ENCODE assay signal across 11 cellular contexts in the genomic region with DNA sequence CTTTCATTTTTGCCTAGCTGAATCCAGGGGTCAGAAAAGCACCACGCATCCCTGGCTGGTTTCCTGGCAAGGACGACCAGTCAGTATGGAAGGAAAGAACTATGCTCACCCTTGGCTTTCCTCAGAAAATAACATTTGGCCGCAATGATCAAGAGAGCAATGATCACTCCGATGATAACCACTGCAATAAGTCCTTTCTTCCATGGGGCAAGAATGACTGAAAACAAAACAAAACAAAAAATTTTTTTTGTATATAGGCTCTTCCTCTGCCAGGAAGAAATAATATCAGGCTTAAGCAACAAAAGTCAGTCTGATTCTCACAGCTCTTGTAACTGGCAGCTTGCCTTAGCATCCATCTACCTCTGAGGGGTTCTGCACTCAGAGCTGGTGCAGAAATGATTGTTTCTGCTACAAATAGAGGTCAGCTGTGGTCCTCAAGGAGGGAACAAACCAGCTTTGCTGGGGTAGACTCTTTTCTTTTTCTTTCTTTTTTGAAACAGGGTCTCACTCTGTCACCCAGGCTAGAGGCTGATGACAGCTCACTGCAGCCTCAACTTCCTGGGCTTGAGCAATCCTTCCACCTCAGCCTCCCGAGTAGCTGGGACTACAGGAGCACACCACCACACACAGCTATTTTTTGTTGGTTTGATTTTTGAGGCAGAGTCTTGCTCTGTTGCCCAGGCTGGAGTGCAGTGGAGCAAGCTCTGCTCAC. TPM values are rescaled to one million over a fixed set of nuclear protein-coding genes. Genes with fewer than 3 reads are reported as not detected.
DNase-seq lines count a peak whose midpoint lies in the region; ATAC-seq and TF ChIP-seq lines count a peak whose summit lies in the region.
"Had no signal": no experiment of that assay in that cellular context is flagged by ENCODE, and none has a peak within 500 bp of the region (broad histone marks: within the 10 kb centered on the region; RNA-seq: fewer than 3 reads in every experiment).

No MANE protein-coding gene starts in this region.

- H3K9me3 Mint-ChIP-seq in activated naive CD4-positive, alpha-beta T cell treated with anti-CD3 and anti-CD28 coated beads, Interleukin-2, amount 50 U/mL, for 72 hours: no peaks in the 10 kb centered on the region

- H3K36me3 Mint-ChIP-seq in activated naive CD4-positive, alpha-beta T cell treated with anti-CD3 and anti-CD28 coated beads, Interleukin-2, amount 50 U/mL, for 72 hours: no peaks in the 10 kb centered on the region

- H3K4me3 ChIP-seq in right lobe of liver: no peak overlapping the region
- H3K4me3 ChIP-seq in upper lobe of right lung: no peak overlapping the region

- TF ChIP-seq CTCF in right lobe of liver (IDR thresholded peaks at IDR 0.05): no peak
- no peak for TF ChIP-seq CTCF in upper lobe of right lung (IDR thresholded peaks at IDR 0.05)

- no peak for TF ChIP-seq POLR2A in right lobe of liver (IDR thresholded peaks at IDR 0.05)

- H3K9me3 ChIP-seq in right lobe of liver (no peaks in the 10 kb centered on the region), upper lobe of right lung (no peaks in the 10 kb centered on the region)

- 46% methylated on average over 4 of the region's 5 CpGs for WGBS in right lobe of liver (ENCODE audit: insufficient coverage, low coverage, low lambda C conversion rate, missing lambda C conversion rate)

- no peak overlapping the region for H3K27ac ChIP-seq in right lobe of liver
- peak overlapping the region; percentile 58 for H3K27ac ChIP-seq in upper lobe of right lung

- intact Hi-C loops in right lobe of liver (cut with DNase I): no loop called here
- intact Hi-C loops in upper lobe of right lung (cut with DNase I): no loop called here

- peak in 1 of 2 donors; percentile 60 for ATAC-seq in activated naive CD4-positive, alpha-beta T cell treated with anti-CD3 and anti-CD28 coated beads, Interleukin-2, amount 50 U/mL, for 72 hours
- peak; percentile 28 to 48 (median 34) for ATAC-seq in right lobe of liver
- no peak for ATAC-seq in upper lobe of right lung
- no peak for ATAC-seq in GM18511 (IDR thresholded peaks at IDR 0.05; ENCODE audit: unreplicated experiment)
- no peak for ATAC-seq in GM18907 (IDR thresholded peaks at IDR 0.05; ENCODE audit: unreplicated experiment)

- no peak for DNase-seq in activated naive CD4-positive, alpha-beta T cell treated with anti-CD3 and anti-CD28 coated beads, Interleukin-2, amount 50 U/mL, for 72 hours (ENCODE audit: low spot score in 2 of 2)
- DNase-seq in activated naive CD4-positive, alpha-beta T cell treated with anti-CD3 and anti-CD28 coated beads, Interleukin-2, amount 50 U/mL, for 16 hours: no peak
- DNase-seq in cerebellar cortex (ENCODE audit: low spot score) (peak; percentile 27), right lobe of liver (no peak), upper lobe of right lung (peak; percentile 28), EL (no peak)
- DNase-seq: activated naive CD4-positive, alpha-beta T cell; cortex of kidney; kidney glomerular epithelial cell had no signal

- H3K27me3 ChIP-seq in right lobe of liver: no peaks in the 10 kb centered on the region
- no peaks in the 10 kb centered on the region for H3K27me3 ChIP-seq in upper lobe of right lung

- peaks cover 0 to under 1% (median 0%) of the 10 kb centered on the region in 4 donors for H3K36me3 ChIP-seq in right lobe of liver
- H3K36me3 ChIP-seq in upper lobe of right lung: peaks cover 63% of the 10 kb centered on the region

- peak overlapping the region; percentile 48 to 50 for H3K27ac Mint-ChIP-seq in activated naive CD4-positive, alpha-beta T cell treated with anti-CD3 and anti-CD28 coated beads, Interleukin-2, amount 50 U/mL, for 72 hours

- H3K4me1 ChIP-seq in right lobe of liver: no peaks in the 10 kb centered on the region
- peaks cover 52% of the 10 kb centered on the region for H3K4me1 ChIP-seq in upper lobe of right lung

RNA-seq across cellular contexts. Expression of a gene that starts 35.7 kb away (rescaled TPM):
- total RNA-seq in activated naive CD4-positive, alpha-beta T cell treated with anti-CD3 and anti-CD28 coated beads, Interleukin-2, amount 50 U/mL, for 72 hours: 10 to 100 TPM in 1 of 2 donors, 1 to 10 TPM in 1; 6.3 to 21.5 TPM
- total RNA-seq in right lobe of liver (10 to 100 TPM; 15.9 to 32.9 (median 19.1) TPM), upper lobe of right lung (631 TPM)

Comparison
In these comparisons a context has a peak if more than half of its experiments do, and no peak if none do; other contexts are left out.
1. ATAC-seq: peak in right lobe of liver (4 of 4); none in upper lobe of right lung (single experiment), GM18511 (single experiment) and GM18907 (single experiment).
2. DNase-seq: peak in cerebellar cortex (single experiment) and upper lobe of right lung (single experiment); none in activated naive CD4-positive, alpha-beta T cell treated with anti-CD3 and anti-CD28 coated beads, Interleukin-2, amount 50 U/mL, for 72 hours (0 of 2), activated naive CD4-positive, alpha-beta T cell treated with anti-CD3 and anti-CD28 coated beads, Interleukin-2, amount 50 U/mL, for 16 hours (single experiment), right lobe of liver (0 of 3) and EL (single experiment).
3. RNA of a gene that starts 35.7 kb away (total RNA-seq): 631 TPM in upper lobe of right lung (single experiment); 6.3 to 21.5 TPM in activated naive CD4-positive, alpha-beta T cell treated with anti-CD3 and anti-CD28 coated beads, Interleukin-2, amount 50 U/mL, for 72 hours and 15.9 to 32.9 TPM in right lobe of liver; every median in the first group is over 10 times any median in the second.